ENCODE assay signal across 16 cellular contexts in genomic region chr1:203684077-203684476, GRCh38. TPM values are rescaled to one million over a fixed set of nuclear protein-coding genes. Genes with fewer than 3 reads are reported as not detected.
DNase-seq lines count a peak whose midpoint lies in the region; ATAC-seq, FAIRE-seq and TF ChIP-seq lines count a peak whose summit lies in the region.
"Had no signal": no experiment of that assay in that cellular context is flagged by ENCODE, and none has a peak within 500 bp of the region (broad histone marks: within the 10 kb centered on the region; RNA-seq: fewer than 3 reads in every experiment).

No MANE protein-coding gene starts in this region.

- CTCF ChIA-PET in HepG2 (lab: Yijun Ruan, JAX; ENCODE audit: low intra/inter-chr PET ratio, low total read pairs) = no interaction called here
- CTCF ChIA-PET in naive thymus-derived CD4-positive, alpha-beta T cell (lab: Charles Lee) = no interaction called here

- ATAC-seq in HepG2 = no peak
- no peak for ATAC-seq in right lobe of liver
- no peak for ATAC-seq in activated T-helper 17 cell treated with anti-CD3 and anti-CD28 coated beads, Interleukin-2, amount 50 U/mL, for 72 hours (replicated peaks)
- ATAC-seq in naive thymus-derived CD4-positive, alpha-beta T cell = no peak
- ATAC-seq in aorta (ENCODE audit: low FRiP score) = no peak
- ATAC-seq: GM23338, Panc1, Right ventricle myocardium inferior had no signal

- peak overlapping the region; percentile 95 for H3K27ac Mint-ChIP-seq in activated T-helper 17 cell treated with anti-CD3 and anti-CD28 coated beads, Interleukin-2, amount 50 U/mL, for 72 hours
- peak overlapping the region in 8 of 9 donors; percentile 41 to 96 (median 96) for H3K27ac Mint-ChIP-seq in naive thymus-derived CD4-positive, alpha-beta T cell
- H3K27ac Mint-ChIP-seq: GM23338 had no signal

- no peaks in the 10 kb centered on the region for H4K20me1 ChIP-seq in HepG2 (ENCODE audit: insufficient read depth, low read length)

- 100% methylated on average over 1 of the region's 1 CpG for WGBS in HepG2 (ENCODE audit: low lambda C conversion rate)
- no CpG with 5 or more reads among the region's 1 CpG for WGBS in right lobe of liver (ENCODE audit: insufficient coverage, low coverage, low lambda C conversion rate, missing lambda C conversion rate)
- WGBS in aorta, 2 donors = 99 to 100% methylated on average over 1 of the region's 1 CpG

- intact Hi-C loops in HepG2 (cut with micrococcal nuclease; ENCODE audit: unreplicated experiment) = no loop called here
- intact Hi-C loops in right lobe of liver (cut with DNase I) = loop anchor here in 1 of 2 donors (10.0 kb wide), 1 partner anchor 59 kb away; the partner anchor contains the start of gene ATP2B4
- intact Hi-C loops in naive thymus-derived CD4-positive, alpha-beta T cell (cut with micrococcal nuclease) = no loop called here
- intact Hi-C loops in aorta (cut with DNase I) = no loop called here

- 0 out of 5 replicates have a peak, but pooled peaks cover 0 to 3% of the 10 kb centered on the region in 2 experiments for H3K36me3 ChIP-seq in HepG2 (replicated peaks in 1 of 2; ENCODE audit: control insufficient read depth in 1 of 2, insufficient read depth in 2 of 2, low read length in 2 of 2)
- H3K36me3 ChIP-seq in right lobe of liver = no peaks in the 10 kb centered on the region
- H3K36me3 ChIP-seq in naive thymus-derived CD4-positive, alpha-beta T cell (ENCODE audit: control insufficient read depth in 2 of 3, insufficient read depth in 3 of 3, low read length in 3 of 3) = peaks cover 0 to 9% (median 0%) of the 10 kb centered on the region in 3 experiments
- no peaks in the 10 kb centered on the region for H3K36me3 ChIP-seq in aorta (ENCODE audit: control insufficient read depth in 1 of 2, insufficient read depth in 2 of 2, low read length in 1 of 2)

- FAIRE-seq in HepG2 (lab: Jason Lieb, UNC) = no peak

- H2AFZ ChIP-seq in HepG2 (ENCODE audit: low read length) = no peak overlapping the region
- H2AFZ ChIP-seq: GM23338 had no signal

- peak overlapping the region; percentile 71 for H3K4me3 Mint-ChIP-seq in activated T-helper 17 cell treated with anti-CD3 and anti-CD28 coated beads, Interleukin-2, amount 50 U/mL, for 72 hours
- no peak overlapping the region for H3K4me3 Mint-ChIP-seq in naive thymus-derived CD4-positive, alpha-beta T cell
- H3K4me3 Mint-ChIP-seq: GM23338, HFFc6 had no signal

- no peak for TF ChIP-seq EP300 in HepG2 (IDR thresholded peaks at IDR 0.05; ENCODE audit: low read depth in 2 of 2, low read length in 2 of 2)
- TF ChIP-seq EP300 in HepG2 (CRISPR knock-in tag; IDR thresholded peaks at IDR 0.05; ENCODE audit: borderline replicate concordance) = no peak

- H3K9me3 ChIP-seq in HepG2 (ENCODE audit: low read length) (no peaks in the 10 kb centered on the region), right lobe of liver (no peaks in the 10 kb centered on the region), aorta (ENCODE audit: control insufficient read depth, low read length) (no peaks in the 10 kb centered on the region)
- no peaks in the 10 kb centered on the region for H3K9me3 ChIP-seq in naive thymus-derived CD4-positive, alpha-beta T cell (ENCODE audit: control insufficient read depth in 2 of 3, low read length in 3 of 3)
- H3K9me3 ChIP-seq: MG63 had no signal

- no peaks in the 10 kb centered on the region for H3K27me3 ChIP-seq in HepG2 (ENCODE audit: control insufficient read depth in 1 of 2, insufficient read depth in 2 of 2, low read length in 2 of 2)
- no peaks in the 10 kb centered on the region for H3K27me3 ChIP-seq in right lobe of liver
- no peaks in the 10 kb centered on the region for H3K27me3 ChIP-seq in naive thymus-derived CD4-positive, alpha-beta T cell (ENCODE audit: control insufficient read depth in 2 of 2, insufficient read depth in 2 of 2, low read length in 2 of 2)
- H3K27me3 ChIP-seq in aorta (ENCODE audit: control insufficient read depth in 1 of 2, insufficient read depth in 2 of 2, low read length in 1 of 2) = no peaks in the 10 kb centered on the region
- H3K27me3 ChIP-seq: MG63 had no signal

- no peak for TF ChIP-seq RAD21 in HepG2 (CRISPR knock-in tag; IDR thresholded peaks at IDR 0.05)

- BruUV-seq in HepG2 (replicated peaks; lab: Mats Ljungman, UMichigan) = no TSS peak

- DNase-seq in HepG2 (ENCODE audit: low spot score) (no peak), right lobe of liver (no peak), aorta (no peak), NOMO-1 (lab: John Stamatoyannopoulos, UW; ENCODE audit: unreplicated experiment in 2 of 2) (no peak)
- DNase-seq in naive thymus-derived CD4-positive, alpha-beta T cell = no peak
- no peak for DNase-seq in effector CD8-positive, alpha-beta T cell (lab: John Stamatoyannopoulos, UW)
- DNase-seq: HFFc6, MG63, NCI-H1105, NCI-H1694 treated with DMSO at 0.1 percent for 48 hours, NCI-H446 had no signal

- H3K9ac ChIP-seq in HepG2 (ENCODE audit: insufficient read depth, low read depth, low read length) = no peak overlapping the region
- H3K9ac ChIP-seq: KMS-11 had no signal

- H3K4me1 ChIP-seq in HepG2 (ENCODE audit: insufficient read depth, low read length) (no peaks in the 10 kb centered on the region), right lobe of liver (no peaks in the 10 kb centered on the region), aorta (ENCODE audit: control insufficient read depth in 1 of 2, insufficient read depth in 2 of 2, low read length in 2 of 2) (peaks cover 1 to 5% of the 10 kb centered on the region in 2 donors)
- peaks cover 21 to 24% of the 10 kb centered on the region in 2 donors for H3K4me1 ChIP-seq in naive thymus-derived CD4-positive, alpha-beta T cell (ENCODE audit: control insufficient read depth in 2 of 2, insufficient read depth in 2 of 2, low read length in 2 of 2)

- POLR2A ChIA-PET in HepG2 (lab: Yijun Ruan, JAX) = no interaction called here
- POLR2A ChIA-PET in naive thymus-derived CD4-positive, alpha-beta T cell (lab: Charles Lee) = interaction anchor here (0.6 to 0.7 kb wide), 2 partner anchors 81 to 197 kb away, joined by 4 to 5 read pairs; partner anchors contain the start of gene LAX1

- H3K27me3 Mint-ChIP-seq in activated T-helper 17 cell treated with anti-CD3 and anti-CD28 coated beads, Interleukin-2, amount 50 U/mL, for 72 hours = no peaks in the 10 kb centered on the region
- H3K27me3 Mint-ChIP-seq in naive thymus-derived CD4-positive, alpha-beta T cell = no peaks in the 10 kb centered on the region

- H3K4me3 ChIP-seq in HepG2 (replicated peaks in 1 of 3; ENCODE audit: insufficient read depth in 1 of 3, low read depth in 2 of 3, low read length in 3 of 3) = no peak overlapping the region
- H3K4me3 ChIP-seq in right lobe of liver = no peak overlapping the region
- H3K4me3 ChIP-seq in naive thymus-derived CD4-positive, alpha-beta T cell (ENCODE audit: low read length) = no peak overlapping the region
- H3K4me3 ChIP-seq in aorta (ENCODE audit: low read length in 2 of 2) = no peak overlapping the region
- H3K4me3 ChIP-seq: GM23338, MG63 had no signal

- no peak for TF ChIP-seq POLR2A in HepG2 (IDR thresholded peaks at IDR 0.05; ENCODE audit: insufficient read depth in 1 of 2, low read depth in 2 of 2, low read length in 2 of 2)
- TF ChIP-seq POLR2A in right lobe of liver (IDR thresholded peaks at IDR 0.05) = no peak

- no peak overlapping the region for H3K27ac ChIP-seq in HepG2 (ENCODE audit: extremely low read length, insufficient read depth, low read length)
- no peak overlapping the region for H3K27ac ChIP-seq in right lobe of liver
- no peak overlapping the region for H3K27ac ChIP-seq in naive thymus-derived CD4-positive, alpha-beta T cell (ENCODE audit: low read depth, low read length)
- H3K27ac ChIP-seq in aorta (ENCODE audit: low read depth in 1 of 2, low read length in 2 of 2) = no peak overlapping the region
- H3K27ac ChIP-seq: KMS-11 had no signal

- TF ChIP-seq CTCF in HepG2 (CRISPR knock-in tag; IDR thresholded peaks at IDR 0.05) (no peak), right lobe of liver (IDR thresholded peaks at IDR 0.05) (no peak)

- no peaks in the 10 kb centered on the region for H3K9me3 Mint-ChIP-seq in activated T-helper 17 cell treated with anti-CD3 and anti-CD28 coated beads, Interleukin-2, amount 50 U/mL, for 72 hours
- H3K9me3 Mint-ChIP-seq in naive thymus-derived CD4-positive, alpha-beta T cell = peaks cover 0 to 2% (median 0%) of the 10 kb centered on the region in 11 donors
- H3K9me3 Mint-ChIP-seq: GM23338, HFFc6 had no signal

- peaks cover 91% of the 10 kb centered on the region for H3K36me3 Mint-ChIP-seq in activated T-helper 17 cell treated with anti-CD3 and anti-CD28 coated beads, Interleukin-2, amount 50 U/mL, for 72 hours (ENCODE audit: low read depth)
- peaks cover 0 to 35% (median 29%) of the 10 kb centered on the region in 5 donors for H3K36me3 Mint-ChIP-seq in naive thymus-derived CD4-positive, alpha-beta T cell

- H3K79me2 ChIP-seq in HepG2 (ENCODE audit: insufficient read depth, low read length) = no peaks in the 10 kb centered on the region

- H3K4me2 ChIP-seq in HepG2 (ENCODE audit: low read depth, low read length) = peak overlapping the region; percentile 71; the same call in 1 of the 2 replicates
- H3K4me2 ChIP-seq: GM23338, KMS-11 had no signal

- in situ Hi-C loops in HepG2 (cut with HindIII; ENCODE audit: extremely low pct_ligation_motif_present, low pct_unique_long_range_greater_than_20kb) = no loop called here

- peaks cover 46% of the 10 kb centered on the region for H3K4me1 Mint-ChIP-seq in activated T-helper 17 cell treated with anti-CD3 and anti-CD28 coated beads, Interleukin-2, amount 50 U/mL, for 72 hours
- H3K4me1 Mint-ChIP-seq in naive thymus-derived CD4-positive, alpha-beta T cell = peaks cover 33 to 56% (median 46%) of the 10 kb centered on the region in 7 donors
- H3K4me1 Mint-ChIP-seq: GM23338 had no signal

RNA-seq across cellular contexts. Expression of gene ATP2B4, which starts 57.4 kb away (rescaled TPM):
- 6.2 and 12.4 TPM in 2 replicates for total RNA-seq in HepG2 (2016; rRNA removed; fragmentation: Illumina TruSeq; extraction: Trizol)
- 1.7 TPM in 2 replicates for total RNA-seq in HepG2 (2016; cell fraction: cytosol; rRNA removed; fragmentation: Illumina TruSeq; extraction: Trizol; ENCODE audit: low read depth)
- 6.9 and 11.1 TPM in 2 replicates for total RNA-seq in HepG2 (2016; cell fraction: insoluble cytoplasmic fraction; rRNA removed; fragmentation: Illumina TruSeq; extraction: Trizol)
- total RNA-seq in HepG2 (2016; cell fraction: membrane; rRNA removed; fragmentation: Illumina TruSeq; extraction: Trizol) = 3.0 and 3.9 TPM in 2 replicates
- 19.3 and 20.7 TPM in 2 replicates for total RNA-seq in HepG2 (2016; cell fraction: nucleus; rRNA removed; fragmentation: Illumina TruSeq; extraction: Trizol)
- 9.0 and 9.9 TPM in 2 replicates for polyA plus RNA-seq in HepG2 (2011; rRNA removed)
- 5.2 and 7.5 TPM in 2 replicates for polyA plus RNA-seq in HepG2 (2011; cell fraction: cytosol; rRNA removed)
- 12.2 and 12.9 TPM in 2 replicates for polyA plus RNA-seq in HepG2 (2011; cell fraction: nucleus; rRNA removed)
- polyA plus RNA-seq in HepG2 (2012) = 6.8 and 9.0 TPM in 2 replicates
- 0.69 and 0.76 TPM in 2 replicates for polyA plus RNA-seq in HepG2 (2016; cell fraction: cytosol; fragmentation: Illumina TruSeq; extraction: Trizol; ENCODE audit: low read depth)
- polyA plus RNA-seq in HepG2 (2016; cell fraction: insoluble cytoplasmic fraction; fragmentation: Illumina TruSeq; extraction: Trizol; ENCODE audit: low read depth) = 3.5 and 4.1 TPM in 2 replicates
- polyA plus RNA-seq in HepG2 (2016; cell fraction: membrane; fragmentation: Illumina TruSeq; extraction: Trizol; ENCODE audit: low read depth) = 1.8 and 2.0 TPM in 2 replicates
- 17.9 and 18.5 TPM in 2 replicates for polyA plus RNA-seq in HepG2 (2016; cell fraction: nucleus; fragmentation: Illumina TruSeq; extraction: Trizol; ENCODE audit: insufficient read depth, low read depth)
- polyA minus RNA-seq in HepG2 (2011; rRNA and poly(A)+ RNA removed; ENCODE audit: low replicate concordance) = 32.7 and 131 TPM in 2 replicates
- polyA minus RNA-seq in HepG2 (2011; cell fraction: cytosol; rRNA and poly(A)+ RNA removed) = 14.0 and 16.7 TPM in 2 replicates
- 14.4 and 22.9 TPM in 2 replicates for polyA minus RNA-seq in HepG2 (2011; cell fraction: nucleus; rRNA and poly(A)+ RNA removed)
- 10 to 100 TPM in 4 of 6 experiments, 1 to 10 TPM in 2; 8.7 to 59.3 (median 23.3) TPM for total RNA-seq in right lobe of liver
- total RNA-seq in activated T-helper 17 cell treated with anti-CD3 and anti-CD28 coated beads, Interleukin-2, amount 50 U/mL, for 72 hours = 100 to 1,000 TPM; 101 TPM
- 10 to 100 TPM; 29.8 to 84.0 (median 59.9) TPM for total RNA-seq in naive thymus-derived CD4-positive, alpha-beta T cell
- polyA plus RNA-seq in naive thymus-derived CD4-positive, alpha-beta T cell = 10 to 100 TPM; 10.2 to 11.7 TPM
- 100 to 1,000 TPM; 154 to 169 TPM for total RNA-seq in aorta
- 10 to 100 TPM; 15.2 to 67.8 TPM for polyA plus RNA-seq in aorta
